In genomic region chr4:79576480-79576803, GRCh38 we compare ENCODE assay signal across 8 cellular contexts.
DNase-seq lines count a peak whose midpoint lies in the region; ATAC-seq and TF ChIP-seq lines count a peak whose summit lies in the region.

No MANE protein-coding gene starts in this region.

- no peaks in the 10 kb centered on the region for H3K79me2 ChIP-seq in PC-3 (ENCODE audit: low read length)
- no peaks in the 10 kb centered on the region for H3K79me2 ChIP-seq in trophoblast cell (ENCODE audit: control insufficient read depth, insufficient read depth, low read length, poor library complexity)

- no peaks in the 10 kb centered on the region for H3K79me1 ChIP-seq in trophoblast cell (ENCODE audit: low read length)

- no peak overlapping the region for H2AK5ac ChIP-seq in trophoblast cell (ENCODE audit: low read length)

- no peak overlapping the region for H4K12ac ChIP-seq in trophoblast cell (ENCODE audit: low read depth, low read length)

- POLR2A ChIA-PET in PC-3 (lab: Charles Lee; ENCODE audit: unreplicated experiment), result no interaction called here

- H3K9me3 ChIP-seq in PC-3 (ENCODE audit: low read length) (no peaks in the 10 kb centered on the region), esophagus muscularis mucosa (no peaks in the 10 kb centered on the region), trophoblast cell (ENCODE audit: insufficient read depth, low read depth, low read length) (no peaks in the 10 kb centered on the region)

- no peaks in the 10 kb centered on the region for H3F3A ChIP-seq in PC-3 (ENCODE audit: low read length, unreplicated experiment)

- no peak overlapping the region for H2BK5ac ChIP-seq in trophoblast cell (ENCODE audit: low read depth, low read length, poor library complexity)

- H2BK120ac ChIP-seq in trophoblast cell (ENCODE audit: insufficient read depth, low read length, poor library complexity), result no peak overlapping the region

- H3K27ac ChIP-seq in PC-3 (ENCODE audit: low read length) (no peak overlapping the region), esophagus muscularis mucosa (replicated peaks in 1 of 4) (peak overlapping the region; percentile 28 to 65 (median 60)), trophoblast cell (ENCODE audit: low read depth, low read length) (no peak overlapping the region)

- H3K23ac ChIP-seq in trophoblast cell (ENCODE audit: low read length), result no peak overlapping the region

- H3K18ac ChIP-seq in trophoblast cell (ENCODE audit: low read length), result no peak overlapping the region

- no TSS peak for BruUV-seq in PC-3 (replicated peaks; lab: Mats Ljungman, UMichigan)

- no peak for TF ChIP-seq POLR2A in esophagus muscularis mucosa (IDR thresholded peaks at IDR 0.05; ENCODE audit: low read depth)

- H3K4me3 ChIP-seq in PC-3 (ENCODE audit: low read length), result no peak overlapping the region
- no peak overlapping the region for H3K4me3 ChIP-seq in esophagus muscularis mucosa
- H3K4me3 ChIP-seq in trophoblast cell (ENCODE audit: low read depth, low read length), result no peak overlapping the region

- intact Hi-C loops in PC-3 (cut with micrococcal nuclease), result loop anchor here (1.0 to 5.0 kb wide), 3 partner anchors 316 to 622 kb away; no protein-coding TSS in a partner anchor
- intact Hi-C loops in esophagus muscularis mucosa (cut with DNase I), result loop anchor here (5.0 kb wide), 1 partner anchor 539 kb away; no protein-coding TSS in a partner anchor

- no peak for TF ChIP-seq EP300 in esophagus muscularis mucosa (IDR thresholded peaks at IDR 0.05)

- CTCF ChIA-PET in PC-3 (lab: Charles Lee), result no interaction called here

- H3K36me3 ChIP-seq in PC-3 (ENCODE audit: low read depth, low read length) (no peaks in the 10 kb centered on the region), esophagus muscularis mucosa (no peaks in the 10 kb centered on the region), trophoblast cell (ENCODE audit: control insufficient read depth in 1 of 2, insufficient read depth in 2 of 2, low read length in 2 of 2) (no peaks in the 10 kb centered on the region)

- H3K4me2 ChIP-seq in PC-3 (ENCODE audit: low read length), result no peak overlapping the region
- H3K4me2 ChIP-seq in trophoblast cell (ENCODE audit: low read length), result no peak overlapping the region

- no peaks in the 10 kb centered on the region for H4K20me1 ChIP-seq in PC-3 (ENCODE audit: low read length)

- H3K9ac ChIP-seq in PC-3 (ENCODE audit: low read length) (no peak overlapping the region), trophoblast cell (ENCODE audit: low read length) (no peak overlapping the region)

- ATAC-seq in HG03442 (IDR thresholded peaks at IDR 0.05; ENCODE audit: unreplicated experiment) (peak; percentile 73), PC-3 (peak; percentile 90)

- 54% methylated on average over 6 of the region's 6 CpGs for WGBS in esophagus muscularis mucosa
- no CpG with 5 or more reads among the region's 6 CpGs for WGBS in trophoblast cell (ENCODE audit: extremely low coverage, insufficient coverage, insufficient read length)

- no peaks in the 10 kb centered on the region for H3K9me2 ChIP-seq in PC-3 (replicated peaks; ENCODE audit: low read length)

- no peak overlapping the region for H3K4ac ChIP-seq in trophoblast cell (ENCODE audit: low read depth, low read length)

- TF ChIP-seq CTCF in PC-3 (conservative IDR thresholded peaks at IDR 0.05; ENCODE audit: low read depth, low read length) (peak; percentile 66), esophagus muscularis mucosa (IDR thresholded peaks at IDR 0.05) (peak; percentile 19 to 41 (median 39))

- H3K14ac ChIP-seq in trophoblast cell (ENCODE audit: low read length), result no peak overlapping the region

- DNase-seq in activated CD4-positive, alpha-beta T cell treated with anti-CD3 and anti-CD28 coated beads for 48 hours, result peak; percentile 6
- no peak for DNase-seq in activated CD4-positive, alpha-beta T cell treated with anti-CD3 and anti-CD28 coated beads for 4 hours
- DNase-seq in PC-3 (peak; percentile 60), esophagus muscularis mucosa (ENCODE audit: extremely low spot score) (no peak), trophoblast cell (peak; percentile 21 to 65), DMS114 treated with DMSO at 0.1 percent for 48 hours (lab: John Stamatoyannopoulos, UW; ENCODE audit: unreplicated experiment) (no peak), retina (no peak)

- no peak overlapping the region for H2BK12ac ChIP-seq in trophoblast cell (ENCODE audit: low read length)

- H4K8ac ChIP-seq in trophoblast cell (ENCODE audit: low read depth, low read length), result no peak overlapping the region

- no peak overlapping the region for H4K91ac ChIP-seq in trophoblast cell (ENCODE audit: low read depth, low read length)

- H3K27me3 ChIP-seq in PC-3 (ENCODE audit: low read length) (0 out of 2 replicates have a peak, but pooled peaks cover 1% of the 10 kb centered on the region), esophagus muscularis mucosa (no peaks in the 10 kb centered on the region), trophoblast cell (ENCODE audit: insufficient read depth, low read length) (no peaks in the 10 kb centered on the region)

- H3K4me1 ChIP-seq in PC-3 (ENCODE audit: insufficient read depth, low read length), result no peaks in the 10 kb centered on the region
- H3K4me1 ChIP-seq in esophagus muscularis mucosa, result peaks cover 0 to 35% (median 23%) of the 10 kb centered on the region in 4 donors
- H3K4me1 ChIP-seq in trophoblast cell (ENCODE audit: control insufficient read depth in 1 of 2, insufficient read depth in 2 of 2, low read length in 2 of 2), result peaks cover 2 to 4% of the 10 kb centered on the region in 2 experiments

- H2AFZ ChIP-seq in PC-3 (ENCODE audit: low read length), result no peak overlapping the region
- H2AFZ ChIP-seq in trophoblast cell (ENCODE audit: insufficient read depth, low read length, poor library complexity), result no peak overlapping the region

Comparison
In these comparisons a context has a peak if more than half of its experiments do, and no peak if none do; other contexts are left out.
1. DNase-seq: peak in activated CD4-positive, alpha-beta T cell treated with anti-CD3 and anti-CD28 coated beads for 48 hours (single experiment), PC-3 (single experiment) and trophoblast cell (2 of 2); none in activated CD4-positive, alpha-beta T cell treated with anti-CD3 and anti-CD28 coated beads for 4 hours (0 of 2), esophagus muscularis mucosa (single experiment), DMS114 treated with DMSO at 0.1 percent for 48 hours (single experiment) and retina (single experiment).
2. H3K27ac ChIP-seq: peak in esophagus muscularis mucosa (4 of 4); none in PC-3 (single experiment) and trophoblast cell (single experiment).